Comparison of ENCODE assay signal across 16 cellular contexts in genomic region chr15:92268900-92269299, GRCh38.
DNase-seq lines count a peak whose midpoint lies in the region; TF ChIP-seq lines count a peak whose summit lies in the region.
"Had no signal": no experiment of that assay in that cellular context is flagged by ENCODE, and none has a peak within 500 bp of the region (broad histone marks: within the 10 kb centered on the region; RNA-seq: fewer than 3 reads in every experiment).

No MANE protein-coding gene starts in this region.

- H3K36me3 ChIP-seq in endodermal cell (ENCODE audit: control insufficient read depth, insufficient read depth, low read length) (no peaks in the 10 kb centered on the region), hepatocyte (replicated peaks; ENCODE audit: insufficient read depth, low read depth) (no peaks in the 10 kb centered on the region)
- H3K36me3 ChIP-seq: Peyer's patch had no signal

- no peak overlapping the region for H3K14ac ChIP-seq in H9 (ENCODE audit: insufficient read depth, low read length)

- no peaks in the 10 kb centered on the region for H3K79me1 ChIP-seq in H9 (ENCODE audit: insufficient read depth, low read depth, low read length, poor library complexity, severe bottlenecking)

- H4K5ac ChIP-seq in H9 (ENCODE audit: insufficient read length, low read depth, low read length) = no peak overlapping the region

- no peak overlapping the region for H3K18ac ChIP-seq in H9 (ENCODE audit: insufficient read length, low read depth, low read length)

- no peaks in the 10 kb centered on the region; the same call in none of the 2 replicates for H3K27me3 Mint-ChIP-seq in H9 (ENCODE audit: low read depth)
- peaks cover 13% of the 10 kb centered on the region for H3K27me3 Mint-ChIP-seq in endodermal cell (ENCODE audit: insufficient read depth)

- no peak overlapping the region for H3K4ac ChIP-seq in H9 (ENCODE audit: low read depth, low read length)

- H3K36me3 Mint-ChIP-seq in H9 (ENCODE audit: insufficient read depth in 1 of 3, low read depth in 3 of 3) (no peaks in the 10 kb centered on the region; a peak in 1 of 7 replicates), endodermal cell (ENCODE audit: low read depth) (no peaks in the 10 kb centered on the region)

- no peak overlapping the region for H2BK5ac ChIP-seq in H9 (ENCODE audit: insufficient read length, low read length)

- H2BK120ac ChIP-seq in H9 (ENCODE audit: low read depth, low read length, poor library complexity, severe bottlenecking) = no peak overlapping the region

- H2BK12ac ChIP-seq in H9 (ENCODE audit: insufficient read length, low read depth, low read length) = no peak overlapping the region

- H3K4me3 ChIP-seq in endodermal cell (ENCODE audit: low read length) (no peak overlapping the region), hepatocyte (no peak overlapping the region)
- H3K4me3 ChIP-seq: K562, Peyer's patch had no signal

- H3K9me3 Mint-ChIP-seq in H9 (no peaks in the 10 kb centered on the region), endodermal cell (peaks cover 1% of the 10 kb centered on the region)

- no peak overlapping the region for H2BK15ac ChIP-seq in H9 (ENCODE audit: low read depth, low read length)

- H3K4me1 Mint-ChIP-seq in H9 (peaks cover 7 to 15% of the 10 kb centered on the region in 2 experiments), endodermal cell (peaks cover 39% of the 10 kb centered on the region)

- H2AFZ ChIP-seq in H9 (ENCODE audit: low read length) = no peak overlapping the region
- no peak overlapping the region for H2AFZ ChIP-seq in hepatocyte

- no peaks in the 10 kb centered on the region for H3K27me3 ChIP-seq in H9 (ENCODE audit: insufficient read depth, low read length)
- no peaks in the 10 kb centered on the region for H3K27me3 ChIP-seq in endodermal cell (ENCODE audit: control insufficient read depth, insufficient read depth, low read length, poor library complexity, severe bottlenecking)
- H3K27me3 ChIP-seq in hepatocyte = no peaks in the 10 kb centered on the region
- H3K27me3 ChIP-seq: Peyer's patch had no signal

- no peak overlapping the region for H3K4me2 ChIP-seq in H9 (ENCODE audit: insufficient read depth, insufficient read length, low read length)
- no peak overlapping the region for H3K4me2 ChIP-seq in hepatocyte
- H3K4me2 ChIP-seq: SK-N-SH had no signal

- no peak overlapping the region for H4K91ac ChIP-seq in H9 (ENCODE audit: insufficient read length, low read depth, low read length)

- H2AK5ac ChIP-seq in H9 (ENCODE audit: insufficient read length, low read length) = no peak overlapping the region

- H3K27ac Mint-ChIP-seq in H9 (no peak overlapping the region), endodermal cell (peak overlapping the region; percentile 30)

- no peak for TF ChIP-seq CTCF in H9 (conservative IDR thresholded peaks at IDR 0.05)
- TF ChIP-seq CTCF in endodermal cell (conservative IDR thresholded peaks at IDR 0.05) = no peak
- no peak for TF ChIP-seq CTCF in hepatocyte (IDR thresholded peaks at IDR 0.05; ENCODE audit: poor library complexity)

- H3K79me2 ChIP-seq in H9 (ENCODE audit: insufficient read depth, low read length) (no peaks in the 10 kb centered on the region), hepatocyte (no peaks in the 10 kb centered on the region)

- H4K20me1 ChIP-seq in H9 (ENCODE audit: control insufficient read depth, insufficient read depth, insufficient read length) (no peaks in the 10 kb centered on the region), hepatocyte (ENCODE audit: insufficient read depth, poor library complexity, severe bottlenecking) (no peaks in the 10 kb centered on the region)

- no peak overlapping the region for H4K8ac ChIP-seq in H9 (replicated peaks; ENCODE audit: insufficient read length, low read depth, low read length)

- H3T11ph ChIP-seq in H9 (ENCODE audit: low read length) = no peak overlapping the region

- H3K9ac ChIP-seq in H9 (ENCODE audit: extremely low read depth, insufficient read length, low read length) (no peak overlapping the region), endodermal cell (ENCODE audit: extremely low read depth, low read length, poor library complexity, severe bottlenecking) (no peak overlapping the region)
- H3K9ac ChIP-seq: SK-N-SH had no signal

- no peaks in the 10 kb centered on the region for H3K9me2 ChIP-seq in hepatocyte (replicated peaks; ENCODE audit: insufficient read depth)
- H3K9me2 ChIP-seq: SK-N-SH had no signal

- H3K4me1 ChIP-seq in H9 (ENCODE audit: insufficient read depth, low read length) = no peaks in the 10 kb centered on the region; the same call in 1 of the 2 replicates
- peaks cover 20% of the 10 kb centered on the region for H3K4me1 ChIP-seq in endodermal cell (ENCODE audit: control insufficient read depth, insufficient read depth, low read length)
- H3K4me1 ChIP-seq in hepatocyte (ENCODE audit: insufficient read depth) = no peaks in the 10 kb centered on the region
- H3K4me1 ChIP-seq: Peyer's patch had no signal

- no peak overlapping the region for H3K23ac ChIP-seq in H9 (ENCODE audit: insufficient read length, low read depth, low read length)

- no peaks in the 10 kb centered on the region for H3K23me2 ChIP-seq in H9 (ENCODE audit: insufficient read length, low read depth, low read length, poor library complexity, severe bottlenecking)

- H3K9me3 ChIP-seq in H9 (ENCODE audit: control insufficient read depth, low read depth, low read length) (no peaks in the 10 kb centered on the region), endodermal cell (ENCODE audit: control insufficient read depth, low read length) (no peaks in the 10 kb centered on the region), hepatocyte (ENCODE audit: low read depth) (no peaks in the 10 kb centered on the region)
- H3K9me3 ChIP-seq: Peyer's patch, SK-N-SH had no signal

- DNase-seq in DMS 273 (lab: John Stamatoyannopoulos, UW; ENCODE audit: unreplicated experiment) (peak; percentile 65), DMS 273 treated with DMSO at 0.1 percent for 48 hours (lab: John Stamatoyannopoulos, UW) (no peak), H9 (peak; percentile 39), NCI-H510A (lab: John Stamatoyannopoulos, UW) (peak; percentile 74), endodermal cell (peak; percentile 82), glomerular visceral epithelial cell (ENCODE audit: extremely low spot score) (no peak), hepatocyte (ENCODE audit: low spot score) (no peak), DMS79 (lab: John Stamatoyannopoulos, UW) (no peak)
- DNase-seq: DMS153, NCI-H526 treated with DMSO at 0.1 percent for 48 hours, Peyer's patch, Right ventricle myocardium superior, SK-N-SH, T-helper 1 cell had no signal

- H3K56ac ChIP-seq in H9 (ENCODE audit: insufficient read length, low read depth, low read length) = no peak overlapping the region

- no peak overlapping the region for H3K4me3 Mint-ChIP-seq in H9
- peak overlapping the region; percentile 10 for H3K4me3 Mint-ChIP-seq in endodermal cell

- no CpG with 5 or more reads among the region's 3 CpGs for WGBS in H9 (ENCODE audit: extremely low coverage, insufficient read length, low lambda C conversion rate)
- WGBS in endodermal cell (ENCODE audit: insufficient coverage in 1 of 2, insufficient read length in 1 of 2), 2 experiments = 52 to 82% methylated on average over 3 of the region's 3 CpGs
- 62% methylated on average over 3 of the region's 3 CpGs for WGBS in hepatocyte (ENCODE audit: low lambda C conversion rate, missing lambda C conversion rate)

- no peak overlapping the region for H2BK20ac ChIP-seq in H9 (ENCODE audit: low read depth, low read length, poor library complexity, severe bottlenecking)

- H3K27ac ChIP-seq in H9 (ENCODE audit: insufficient read length, low read depth, low read length) = no peak overlapping the region
- H3K27ac ChIP-seq in endodermal cell (ENCODE audit: low read depth, low read length) = no peak overlapping the region
- no peak overlapping the region for H3K27ac ChIP-seq in hepatocyte
- H3K27ac ChIP-seq: 22Rv1, Peyer's patch had no signal

Comparison
In these comparisons a context has a peak if more than half of its experiments do, and no peak if none do; other contexts are left out.
1. DNase-seq: peak in DMS 273 (single experiment), H9 (single experiment), NCI-H510A (single experiment) and endodermal cell (single experiment); none in DMS 273 treated with DMSO at 0.1 percent for 48 hours (single experiment), glomerular visceral epithelial cell (single experiment), hepatocyte (single experiment) and DMS79 (single experiment).